15 cellular contexts compared by ENCODE assay signal in genomic region chr3:40116478-40117162, GRCh38.
DNase-seq lines count a peak whose midpoint lies in the region; ATAC-seq, FAIRE-seq and TF ChIP-seq lines count a peak whose summit lies in the region.
"Had no signal": no experiment of that assay in that cellular context is flagged by ENCODE, and none has a peak within 500 bp of the region (broad histone marks: within the 10 kb centered on the region; RNA-seq: fewer than 3 reads in every experiment).

No MANE protein-coding gene starts in this region.

- peak; percentile 80 for DNase-seq in HFFc6
- peak; percentile 81 for DNase-seq in adipocyte (ENCODE audit: low read depth)
- DNase-seq in fibroblast of the conjunctiva (ENCODE audit: low read depth): peak; percentile 23
- DNase-seq in tibial artery: no peak
- DNase-seq in GM10266 (ENCODE audit: extremely low spot score): no peak
- no peak for DNase-seq in D721Med (ENCODE audit: insufficient read length, low spot score)
- DNase-seq: activated gamma-delta T cell; CD8-positive, alpha-beta memory T cell; central memory CD4-positive, alpha-beta T cell; MM.1S; stimulated activated naive CD8-positive, alpha-beta T cell treated with anti-CD3 and anti-CD28 coated beads, Interleukin-15, amount 100 ng/mL, for 72 hours had no signal

- H3K27me3 ChIP-seq in adipocyte (replicated peaks; ENCODE audit: control insufficient read depth, insufficient read depth, low read length): no peaks in the 10 kb centered on the region
- no peaks in the 10 kb centered on the region for H3K27me3 ChIP-seq in tibial artery

- H3K4me1 Mint-ChIP-seq in HFFc6 (ENCODE audit: low read depth): peaks cover 55% of the 10 kb centered on the region
- H3K4me1 Mint-ChIP-seq: CD8-positive, alpha-beta memory T cell; stimulated activated naive CD8-positive, alpha-beta T cell treated with anti-CD3 and anti-CD28 coated beads, Interleukin-15, amount 100 ng/mL, for 72 hours had no signal

- H3K4me3 Mint-ChIP-seq in HFFc6: peak overlapping the region; percentile 67
- H3K4me3 Mint-ChIP-seq: CD8-positive, alpha-beta memory T cell; neural crest cell; stimulated activated naive CD8-positive, alpha-beta T cell treated with anti-CD3 and anti-CD28 coated beads, Interleukin-15, amount 100 ng/mL, for 72 hours had no signal

- TF ChIP-seq CTCF in HFFc6 (IDR thresholded peaks at IDR 0.05): no peak
- TF ChIP-seq CTCF in tibial artery (IDR thresholded peaks at IDR 0.05): no peak
- TF ChIP-seq CTCF in GM10266 (IDR thresholded peaks at IDR 0.05; ENCODE audit: control insufficient read depth, insufficient read depth, low read depth, missing control alignments): no peak
- no peak for TF ChIP-seq CTCF in D721Med (IDR thresholded peaks at IDR 0.05; ENCODE audit: insufficient read depth, missing control alignments)

- no peaks in the 10 kb centered on the region for H3K36me3 ChIP-seq in adipocyte (ENCODE audit: control insufficient read depth, insufficient read depth, low read length, severe bottlenecking)
- no peaks in the 10 kb centered on the region for H3K36me3 ChIP-seq in tibial artery

- no peak for ATAC-seq in GM19463 (IDR thresholded peaks at IDR 0.05; ENCODE audit: unreplicated experiment)
- ATAC-seq: HCT116; stimulated activated naive CD8-positive, alpha-beta T cell treated with anti-CD3 and anti-CD28 coated beads, Interleukin-15, amount 100 ng/mL, for 72 hours had no signal

- peak overlapping the region; percentile 92 for H3K27ac Mint-ChIP-seq in HFFc6
- H3K27ac Mint-ChIP-seq: CD8-positive, alpha-beta memory T cell had no signal

- H3K27me3 Mint-ChIP-seq in HFFc6 (ENCODE audit: insufficient read depth): no peaks in the 10 kb centered on the region
- H3K27me3 Mint-ChIP-seq: stimulated activated naive CD8-positive, alpha-beta T cell treated with anti-CD3 and anti-CD28 coated beads, Interleukin-15, amount 100 ng/mL, for 72 hours had no signal

- H3K9me3 Mint-ChIP-seq in HFFc6: no peaks in the 10 kb centered on the region
- H3K9me3 Mint-ChIP-seq: CD8-positive, alpha-beta memory T cell; neural crest cell; stimulated activated naive CD8-positive, alpha-beta T cell treated with anti-CD3 and anti-CD28 coated beads, Interleukin-15, amount 100 ng/mL, for 72 hours had no signal

- H3K9ac ChIP-seq in adipocyte (ENCODE audit: low read length): peak overlapping the region; percentile 72

- H3K9me3 ChIP-seq in adipocyte (ENCODE audit: control insufficient read depth, low read length) (no peaks in the 10 kb centered on the region), tibial artery (no peaks in the 10 kb centered on the region)

- intact Hi-C loops in tibial artery (cut with DNase I; ENCODE audit: low total_unique reads): no loop called here

- H3K36me3 Mint-ChIP-seq in HFFc6 (ENCODE audit: low read depth): no peaks in the 10 kb centered on the region
- H3K36me3 Mint-ChIP-seq: CD8-positive, alpha-beta memory T cell had no signal

- H3K4me1 ChIP-seq in adipocyte (ENCODE audit: control insufficient read depth, insufficient read depth, low read length) (peaks cover 48% of the 10 kb centered on the region), tibial artery (peaks cover 0 to 32% (median 12%) of the 10 kb centered on the region in 4 donors)

- peak overlapping the region; percentile 7 for H3K4me3 ChIP-seq in adipocyte (ENCODE audit: low read length)
- no peak overlapping the region for H3K4me3 ChIP-seq in tibial artery

- FAIRE-seq in D721Med (lab: Jason Lieb, UNC): no peak
- FAIRE-seq: endometrium had no signal

- H3K27ac ChIP-seq in tibial artery: peak overlapping the region; percentile 33 to 66

Comparison
In these comparisons a context has a peak if more than half of its experiments do, and no peak if none do; other contexts are left out.
1. DNase-seq: peak in HFFc6 (single experiment), adipocyte (single experiment) and fibroblast of the conjunctiva (single experiment); none in tibial artery (0 of 2), GM10266 (single experiment) and D721Med (single experiment).